ENCODE assay signal across 1 cellular context in the genomic region with DNA sequence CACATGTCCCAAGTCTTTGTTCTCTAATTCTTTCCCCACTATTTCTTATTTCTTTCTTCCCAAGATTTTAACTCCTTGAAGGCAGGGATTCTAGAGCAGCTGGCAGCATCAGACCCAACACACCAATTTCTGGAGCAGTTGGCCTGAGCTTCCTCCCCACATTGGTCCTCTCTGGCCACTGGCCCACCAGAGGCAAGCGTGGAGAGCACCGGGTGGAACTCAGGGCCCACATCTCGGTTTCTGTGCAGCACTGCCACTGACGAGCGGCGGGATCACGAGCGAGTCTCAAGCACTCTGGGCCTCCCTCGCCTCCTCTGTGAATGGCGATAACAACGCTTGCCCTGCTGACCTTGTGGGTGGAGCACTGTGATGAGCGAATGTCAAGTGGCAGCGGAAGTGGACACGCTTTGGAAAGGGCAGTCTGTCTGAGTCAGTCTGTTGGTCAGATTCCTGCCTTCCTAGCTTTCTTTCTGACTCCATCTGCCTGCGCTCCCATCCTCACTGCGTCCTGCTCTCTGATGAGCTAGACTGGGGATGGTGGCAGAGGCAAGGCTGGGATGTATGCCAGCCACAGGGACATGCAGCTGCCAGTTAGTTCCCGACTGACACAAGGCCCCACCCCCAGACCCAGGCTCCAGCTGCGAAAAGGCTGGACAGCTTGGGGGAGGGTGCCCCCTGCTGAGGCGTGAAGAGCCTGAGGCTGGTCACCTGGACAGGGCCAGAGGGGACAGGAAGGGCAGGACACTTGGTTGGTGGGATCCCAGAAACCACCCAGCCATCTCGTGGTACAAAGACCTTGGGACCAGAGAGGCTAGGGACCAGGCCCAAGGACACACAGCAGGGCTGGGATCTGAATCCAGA.
TF ChIP-seq lines count a peak whose summit lies in the region.

No MANE protein-coding gene starts in this region.

TF ChIP-seq in HepG2, 621 proteins besides CTCF, POLR2A, EP300 and RAD21 (continued from another document and continues in another):
- TF ChIP-seq, protein P1, sequence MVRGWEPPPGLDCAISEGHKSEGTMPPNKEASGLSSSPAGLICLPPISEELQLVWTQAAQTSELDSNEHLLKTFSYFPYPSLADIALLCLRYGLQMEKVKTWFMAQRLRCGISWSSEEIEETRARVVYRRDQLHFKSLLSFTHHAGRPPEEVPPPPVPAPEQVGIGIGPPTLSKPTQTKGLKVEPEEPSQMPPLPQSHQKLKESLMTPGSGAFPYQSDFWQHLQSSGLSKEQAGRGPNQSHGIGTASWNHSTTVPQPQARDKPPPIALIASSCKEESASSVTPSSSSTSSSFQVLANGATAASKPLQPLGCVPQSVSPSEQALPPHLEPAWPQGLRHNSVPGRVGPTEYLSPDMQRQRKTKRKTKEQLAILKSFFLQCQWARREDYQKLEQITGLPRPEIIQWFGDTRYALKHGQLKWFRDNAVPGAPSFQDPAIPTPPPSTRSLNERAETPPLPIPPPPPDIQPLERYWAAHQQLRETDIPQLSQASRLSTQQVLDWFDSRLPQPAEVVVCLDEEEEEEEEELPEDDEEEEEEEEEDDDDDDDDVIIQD (CRISPR knock-in tag; IDR thresholded peaks at IDR 0.05; ENCODE audit: low read depth) = peak; percentile 59; the same call in 1 of the 2 replicates
- TF ChIP-seq, protein P2, sequence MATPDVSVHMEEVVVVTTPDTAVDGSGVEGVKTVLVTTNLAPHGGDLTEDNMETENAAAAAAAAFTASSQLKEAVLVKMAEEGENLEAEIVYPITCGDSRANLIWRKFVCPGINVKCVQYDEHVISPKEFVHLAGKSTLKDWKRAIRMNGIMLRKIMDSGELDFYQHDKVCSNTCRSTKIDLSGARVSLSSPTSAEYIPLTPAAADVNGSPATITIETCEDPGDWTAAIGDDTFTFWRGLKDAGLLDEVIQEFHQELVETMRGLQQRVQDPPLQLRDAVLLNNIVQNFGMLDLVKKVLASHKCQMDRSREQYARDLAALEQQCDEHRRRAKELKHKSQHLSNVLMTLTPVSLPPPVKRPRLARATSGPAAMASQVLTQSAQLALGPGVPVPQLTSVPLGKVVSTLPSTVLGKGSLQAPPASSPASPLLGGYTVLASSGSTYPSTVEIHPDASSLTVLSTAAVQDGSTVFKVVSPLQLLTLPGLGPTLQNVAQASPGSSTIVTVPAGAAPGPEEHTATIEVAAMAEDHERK (CRISPR knock-in tag; IDR thresholded peaks at IDR 0.05; ENCODE audit: low read depth) = no peak
- TF ChIP-seq MYC (CRISPR knock-in tag; IDR thresholded peaks at IDR 0.05; ENCODE audit: borderline replicate concordance) (0 out of 2 replicates have a peak, but pooled peaks have one; percentile 36), MEF2D (CRISPR knock-in tag; IDR thresholded peaks at IDR 0.05) (peak; percentile 23; the same call in 1 of the 2 replicates), RFXAP (CRISPR knock-in tag; IDR thresholded peaks at IDR 0.05; ENCODE audit: borderline replicate concordance) (0 out of 2 replicates have a peak, but pooled peaks have one; percentile 7), ZNF101 (CRISPR knock-in tag; IDR thresholded peaks at IDR 0.05; ENCODE audit: borderline replicate concordance, low read depth) (0 out of 2 replicates have a peak, but pooled peaks have one; percentile 61), BCL6 (CRISPR knock-in tag; IDR thresholded peaks at IDR 0.05) (peak; percentile 35; the same call in 1 of the 2 replicates), ZNF644 (CRISPR knock-in tag; IDR thresholded peaks at IDR 0.05; ENCODE audit: low read depth) (0 out of 2 replicates have a peak, but pooled peaks have one; percentile 65), ZFYVE20 (CRISPR knock-in tag; IDR thresholded peaks at IDR 0.05; ENCODE audit: borderline replicate concordance, low read depth) (no peak), ZNF225 (CRISPR knock-in tag; IDR thresholded peaks at IDR 0.05) (no peak; the same call in 1 of the 2 replicates), TBX3 (IDR thresholded peaks at IDR 0.05; ENCODE audit: borderline replicate concordance) (0 out of 2 replicates have a peak, but pooled peaks have one; percentile 25), ZNF451 (CRISPR knock-in tag; IDR thresholded peaks at IDR 0.05) (peak; percentile 77; the same call in 1 of the 2 replicates), SOX5 (CRISPR knock-in tag; IDR thresholded peaks at IDR 0.05; ENCODE audit: borderline replicate concordance) (peak; percentile 67; the same call in 1 of the 2 replicates), STAG1 (CRISPR knock-in tag; IDR thresholded peaks at IDR 0.05) (peak; percentile 83), SPEN (CRISPR knock-in tag; IDR thresholded peaks at IDR 0.05; ENCODE audit: low read depth) (peak; percentile 46; the same call in 1 of the 2 replicates), PPARG (CRISPR knock-in tag; conservative IDR thresholded peaks at IDR 0.05) (0 out of 2 replicates have a peak, but pooled peaks have one; percentile 43), ZNF713 (CRISPR knock-in tag; IDR thresholded peaks at IDR 0.05) (no peak), ZNF550 (CRISPR knock-in tag; IDR thresholded peaks at IDR 0.05; ENCODE audit: borderline replicate concordance) (no peak), ZBTB21 (CRISPR knock-in tag; IDR thresholded peaks at IDR 0.05) (no peak), ERF (CRISPR knock-in tag; IDR thresholded peaks at IDR 0.05) (peak; percentile 59)
- TF ChIP-seq, protein P3, sequence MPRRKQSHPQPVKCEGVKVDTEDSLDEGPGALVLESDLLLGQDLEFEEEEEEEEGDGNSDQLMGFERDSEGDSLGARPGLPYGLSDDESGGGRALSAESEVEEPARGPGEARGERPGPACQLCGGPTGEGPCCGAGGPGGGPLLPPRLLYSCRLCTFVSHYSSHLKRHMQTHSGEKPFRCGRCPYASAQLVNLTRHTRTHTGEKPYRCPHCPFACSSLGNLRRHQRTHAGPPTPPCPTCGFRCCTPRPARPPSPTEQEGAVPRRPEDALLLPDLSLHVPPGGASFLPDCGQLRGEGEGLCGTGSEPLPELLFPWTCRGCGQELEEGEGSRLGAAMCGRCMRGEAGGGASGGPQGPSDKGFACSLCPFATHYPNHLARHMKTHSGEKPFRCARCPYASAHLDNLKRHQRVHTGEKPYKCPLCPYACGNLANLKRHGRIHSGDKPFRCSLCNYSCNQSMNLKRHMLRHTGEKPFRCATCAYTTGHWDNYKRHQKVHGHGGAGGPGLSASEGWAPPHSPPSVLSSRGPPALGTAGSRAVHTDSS (CRISPR knock-in tag; conservative IDR thresholded peaks at IDR 0.05) = no peak
- TF ChIP-seq, protein P4, sequence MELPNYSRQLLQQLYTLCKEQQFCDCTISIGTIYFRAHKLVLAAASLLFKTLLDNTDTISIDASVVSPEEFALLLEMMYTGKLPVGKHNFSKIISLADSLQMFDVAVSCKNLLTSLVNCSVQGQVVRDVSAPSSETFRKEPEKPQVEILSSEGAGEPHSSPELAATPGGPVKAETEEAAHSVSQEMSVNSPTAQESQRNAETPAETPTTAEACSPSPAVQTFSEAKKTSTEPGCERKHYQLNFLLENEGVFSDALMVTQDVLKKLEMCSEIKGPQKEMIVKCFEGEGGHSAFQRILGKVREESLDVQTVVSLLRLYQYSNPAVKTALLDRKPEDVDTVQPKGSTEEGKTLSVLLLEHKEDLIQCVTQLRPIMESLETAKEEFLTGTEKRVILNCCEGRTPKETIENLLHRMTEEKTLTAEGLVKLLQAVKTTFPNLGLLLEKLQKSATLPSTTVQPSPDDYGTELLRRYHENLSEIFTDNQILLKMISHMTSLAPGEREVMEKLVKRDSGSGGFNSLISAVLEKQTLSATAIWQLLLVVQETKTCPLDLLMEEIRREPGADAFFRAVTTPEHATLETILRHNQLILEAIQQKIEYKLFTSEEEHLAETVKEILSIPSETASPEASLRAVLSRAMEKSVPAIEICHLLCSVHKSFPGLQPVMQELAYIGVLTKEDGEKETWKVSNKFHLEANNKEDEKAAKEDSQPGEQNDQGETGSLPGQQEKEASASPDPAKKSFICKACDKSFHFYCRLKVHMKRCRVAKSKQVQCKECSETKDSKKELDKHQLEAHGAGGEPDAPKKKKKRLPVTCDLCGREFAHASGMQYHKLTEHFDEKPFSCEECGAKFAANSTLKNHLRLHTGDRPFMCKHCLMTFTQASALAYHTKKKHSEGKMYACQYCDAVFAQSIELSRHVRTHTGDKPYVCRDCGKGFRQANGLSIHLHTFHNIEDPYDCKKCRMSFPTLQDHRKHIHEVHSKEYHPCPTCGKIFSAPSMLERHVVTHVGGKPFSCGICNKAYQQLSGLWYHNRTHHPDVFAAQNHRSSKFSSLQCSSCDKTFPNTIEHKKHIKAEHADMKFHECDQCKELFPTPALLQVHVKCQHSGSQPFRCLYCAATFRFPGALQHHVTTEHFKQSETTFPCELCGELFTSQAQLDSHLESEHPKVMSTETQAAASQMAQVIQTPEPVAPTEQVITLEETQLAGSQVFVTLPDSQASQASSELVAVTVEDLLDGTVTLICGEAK (IDR thresholded peaks at IDR 0.05) = no peak
- TF ChIP-seq, protein P4 (CRISPR knock-in tag; IDR thresholded peaks at IDR 0.05) = no peak
- TF ChIP-seq, protein P5, sequence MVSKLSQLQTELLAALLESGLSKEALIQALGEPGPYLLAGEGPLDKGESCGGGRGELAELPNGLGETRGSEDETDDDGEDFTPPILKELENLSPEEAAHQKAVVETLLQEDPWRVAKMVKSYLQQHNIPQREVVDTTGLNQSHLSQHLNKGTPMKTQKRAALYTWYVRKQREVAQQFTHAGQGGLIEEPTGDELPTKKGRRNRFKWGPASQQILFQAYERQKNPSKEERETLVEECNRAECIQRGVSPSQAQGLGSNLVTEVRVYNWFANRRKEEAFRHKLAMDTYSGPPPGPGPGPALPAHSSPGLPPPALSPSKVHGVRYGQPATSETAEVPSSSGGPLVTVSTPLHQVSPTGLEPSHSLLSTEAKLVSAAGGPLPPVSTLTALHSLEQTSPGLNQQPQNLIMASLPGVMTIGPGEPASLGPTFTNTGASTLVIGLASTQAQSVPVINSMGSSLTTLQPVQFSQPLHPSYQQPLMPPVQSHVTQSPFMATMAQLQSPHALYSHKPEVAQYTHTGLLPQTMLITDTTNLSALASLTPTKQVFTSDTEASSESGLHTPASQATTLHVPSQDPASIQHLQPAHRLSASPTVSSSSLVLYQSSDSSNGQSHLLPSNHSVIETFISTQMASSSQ (IDR thresholded peaks at IDR 0.05; ENCODE audit: low read depth) = no peak
- TF ChIP-seq, protein P5 (CRISPR knock-in tag; IDR thresholded peaks at IDR 0.05; ENCODE audit: borderline replicate concordance) = peak; percentile 60; the same call in 1 of the 2 replicates
- TF ChIP-seq, protein P6, sequence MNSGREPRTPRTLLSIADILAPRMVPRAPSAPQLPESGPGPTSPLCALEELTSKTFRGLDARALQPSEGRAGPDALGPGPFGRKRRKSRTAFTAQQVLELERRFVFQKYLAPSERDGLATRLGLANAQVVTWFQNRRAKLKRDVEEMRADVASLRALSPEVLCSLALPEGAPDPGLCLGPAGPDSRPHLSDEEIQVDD (CRISPR knock-in tag; IDR thresholded peaks at IDR 0.05; ENCODE audit: borderline replicate concordance) = peak; percentile 68; the same call in 1 of the 2 replicates
- TF ChIP-seq, protein P7, sequence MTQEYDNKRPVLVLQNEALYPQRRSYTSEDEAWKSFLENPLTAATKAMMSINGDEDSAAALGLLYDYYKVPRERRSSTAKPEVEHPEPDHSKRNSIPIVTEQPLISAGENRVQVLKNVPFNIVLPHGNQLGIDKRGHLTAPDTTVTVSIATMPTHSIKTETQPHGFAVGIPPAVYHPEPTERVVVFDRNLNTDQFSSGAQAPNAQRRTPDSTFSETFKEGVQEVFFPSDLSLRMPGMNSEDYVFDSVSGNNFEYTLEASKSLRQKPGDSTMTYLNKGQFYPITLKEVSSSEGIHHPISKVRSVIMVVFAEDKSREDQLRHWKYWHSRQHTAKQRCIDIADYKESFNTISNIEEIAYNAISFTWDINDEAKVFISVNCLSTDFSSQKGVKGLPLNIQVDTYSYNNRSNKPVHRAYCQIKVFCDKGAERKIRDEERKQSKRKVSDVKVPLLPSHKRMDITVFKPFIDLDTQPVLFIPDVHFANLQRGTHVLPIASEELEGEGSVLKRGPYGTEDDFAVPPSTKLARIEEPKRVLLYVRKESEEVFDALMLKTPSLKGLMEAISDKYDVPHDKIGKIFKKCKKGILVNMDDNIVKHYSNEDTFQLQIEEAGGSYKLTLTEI (CRISPR knock-in tag; conservative IDR thresholded peaks at IDR 0.05) = no peak
- TF ChIP-seq, protein P8, sequence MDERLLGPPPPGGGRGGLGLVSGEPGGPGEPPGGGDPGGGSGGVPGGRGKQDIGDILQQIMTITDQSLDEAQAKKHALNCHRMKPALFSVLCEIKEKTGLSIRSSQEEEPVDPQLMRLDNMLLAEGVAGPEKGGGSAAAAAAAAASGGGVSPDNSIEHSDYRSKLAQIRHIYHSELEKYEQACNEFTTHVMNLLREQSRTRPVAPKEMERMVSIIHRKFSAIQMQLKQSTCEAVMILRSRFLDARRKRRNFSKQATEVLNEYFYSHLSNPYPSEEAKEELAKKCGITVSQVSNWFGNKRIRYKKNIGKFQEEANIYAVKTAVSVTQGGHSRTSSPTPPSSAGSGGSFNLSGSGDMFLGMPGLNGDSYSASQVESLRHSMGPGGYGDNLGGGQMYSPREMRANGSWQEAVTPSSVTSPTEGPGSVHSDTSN (CRISPR knock-in tag; IDR thresholded peaks at IDR 0.05) = peak; percentile 63; the same call in 1 of the 2 replicates
